In genomic region chr4:144646523-144647094, GRCh38 we compare ENCODE assay signal across 8 cellular contexts. TPM values are rescaled to one million over a fixed set of nuclear protein-coding genes. Genes with fewer than 3 reads are reported as not detected.
A peak's percentile ranks its signal among the peaks of the same experiment; 100 is the strongest.
DNase-seq lines count a peak whose midpoint lies in the region; ATAC-seq and TF ChIP-seq lines count a peak whose summit lies in the region.

No MANE protein-coding gene starts in this region.

- H3K36me3 ChIP-seq in HUES64 (ENCODE audit: insufficient read depth, low read length) (no peaks in the 10 kb centered on the region), tibial artery (no peaks in the 10 kb centered on the region)

- H3K4me1 ChIP-seq in HUES64 (ENCODE audit: insufficient read depth, low read length): peaks cover 46% of the 10 kb centered on the region
- H3K4me1 ChIP-seq in tibial artery: peaks cover 0 to 25% (median 13%) of the 10 kb centered on the region in 4 donors

- 3% methylated on average over 22 of the region's 22 CpGs for WGBS in HUES64

- H3K27me3 ChIP-seq in HUES64 (ENCODE audit: insufficient read depth, low read length) (peaks cover 84% of the 10 kb centered on the region), tibial artery (peaks cover 0 to 15% of the 10 kb centered on the region in 2 donors)

- DNase-seq in NCI-H1436 (lab: John Stamatoyannopoulos, UW): peak; percentile 2
- no peak for DNase-seq in NCI-H1436 treated with DMSO at 0.1 percent for 48 hours (lab: John Stamatoyannopoulos, UW)
- peak; percentile 34 to 46 for DNase-seq in cardiac fibroblast (ENCODE audit: low read depth in 2 of 2)
- DNase-seq in lung microvascular endothelial cell (ENCODE audit: low read depth in 2 of 2): peak; percentile 48 to 54
- no peak for DNase-seq in tibial artery
- no peak for DNase-seq in NCI-H2171 treated with DMSO at 0.1 percent for 48 hours (lab: John Stamatoyannopoulos, UW)

- ATAC-seq in HG03439 (IDR thresholded peaks at IDR 0.05; ENCODE audit: unreplicated experiment): no peak

- intact Hi-C loops in tibial artery (cut with DNase I; ENCODE audit: low total_unique reads): no loop called here

- no peaks in the 10 kb centered on the region for H3K9me3 ChIP-seq in HUES64 (ENCODE audit: insufficient read depth, low read depth, low read length)
- no peaks in the 10 kb centered on the region for H3K9me3 ChIP-seq in tibial artery

- TF ChIP-seq CTCF in cardiac fibroblast (IDR thresholded peaks at IDR 0.05; ENCODE audit: low read depth, low read length) (peak; percentile 48), tibial artery (IDR thresholded peaks at IDR 0.05) (no peak)

- H3K4me3 ChIP-seq in HUES64 (ENCODE audit: low read length): peak overlapping the region; percentile 60
- peak overlapping the region; percentile 73 to 74 for H3K4me3 ChIP-seq in cardiac fibroblast (replicated peaks in 1 of 2; ENCODE audit: low read depth in 2 of 2, low read length in 2 of 2)
- peak overlapping the region; percentile 55 to 66 for H3K4me3 ChIP-seq in tibial artery

- H3K27ac ChIP-seq in HUES64 (ENCODE audit: low read depth, low read length) (no peak overlapping the region), tibial artery (no peak overlapping the region)

- no peak overlapping the region for H3K9ac ChIP-seq in HUES64 (ENCODE audit: low read depth, low read length)

RNA-seq across cellular contexts. Expression of gene HHIP, which starts 0.7 kb away (rescaled TPM):
- polyA plus RNA-seq in HUES64 (2013, experiment 1 of 2): 0.50 TPM
- 0.89 TPM for polyA plus RNA-seq in HUES64 (2013, experiment 2 of 2)
- 59.1 and 154 TPM in 2 replicates for total RNA-seq in lung microvascular endothelial cell

Comparison
In these comparisons a context has a peak if more than half of its experiments do, and no peak if none do; other contexts are left out.
1. DNase-seq: peak in NCI-H1436 (single experiment), cardiac fibroblast (2 of 2) and lung microvascular endothelial cell (2 of 2); none in NCI-H1436 treated with DMSO at 0.1 percent for 48 hours (single experiment), tibial artery (0 of 2) and NCI-H2171 treated with DMSO at 0.1 percent for 48 hours (single experiment).
2. Peak in every context shown above with its lines, with median percentiles within 50 percentile points of each other: H3K4me3 ChIP-seq.